In the genomic region with DNA sequence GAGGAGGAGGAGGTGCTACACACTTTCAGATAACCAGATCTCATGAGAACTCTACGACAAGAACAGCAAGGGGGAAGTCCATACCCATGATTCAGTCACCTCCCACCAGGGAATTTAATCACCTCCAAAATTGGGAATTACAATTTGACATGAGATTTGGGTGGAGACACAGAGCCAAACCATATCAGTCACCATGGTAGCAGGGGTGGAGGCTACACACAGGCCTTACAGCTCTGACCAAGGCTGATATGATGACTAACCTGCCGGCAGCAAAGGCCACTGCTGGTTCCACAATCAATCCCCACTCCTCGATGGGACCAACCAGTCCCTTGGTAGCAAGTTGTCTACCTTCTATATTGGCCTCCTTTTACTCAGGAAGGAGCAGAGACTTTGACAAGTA, we compare ENCODE assay signal across 22 cellular contexts. TPM values are rescaled to one million over a fixed set of nuclear protein-coding genes. Genes with fewer than 3 reads are reported as not detected.
A peak's percentile ranks its signal among the peaks of the same experiment; 100 is the strongest.
DNase-seq lines count a peak whose midpoint lies in the region; ATAC-seq and TF ChIP-seq lines count a peak whose summit lies in the region.
"Had no signal": no experiment of that assay in that cellular context is flagged by ENCODE, and none has a peak within 500 bp of the region (broad histone marks: within the 10 kb centered on the region; RNA-seq: fewer than 3 reads in every experiment).

No MANE protein-coding gene starts in this region.

- no peak for TF ChIP-seq CTCF in mucosa of descending colon (IDR thresholded peaks at IDR 0.05)

- no peak overlapping the region for H3K4me3 ChIP-seq in mucosa of descending colon
- H3K4me3 ChIP-seq: A549, GM23338 had no signal

- intact Hi-C loops in mucosa of descending colon (cut with DNase I, micrococcal nuclease) = no loop called here

- no peaks in the 10 kb centered on the region for H3K36me3 ChIP-seq in mucosa of descending colon (ENCODE audit: low read depth)
- H3K36me3 ChIP-seq: BE2C had no signal

- peak; percentile 52 for DNase-seq in Daoy (ENCODE audit: low read depth)
- DNase-seq in HT1080 (ENCODE audit: low read depth) = peak; percentile 26
- DNase-seq in astrocyte of the hippocampus (ENCODE audit: low read depth, low spot score) = peak; percentile 11
- DNase-seq in mucosa of descending colon = no peak
- no peak for DNase-seq in NCI-H128 (lab: John Stamatoyannopoulos, UW; ENCODE audit: unreplicated experiment)
- DNase-seq in hypothalamus (lab: John Stamatoyannopoulos, UW) = no peak
- no peak for DNase-seq in effector CD8-positive, alpha-beta T cell (lab: John Stamatoyannopoulos, UW)
- DNase-seq: BE2C, HCEC 1CT, Kasumi-1, MM.1S, NCI-H1092, NCI-H146, NCI-H2081, NCI-H2171, NCI-H345, NCI-H524, NCI-H774, SHP77 had no signal

- peaks cover 9% of the 10 kb centered on the region for H3K4me1 ChIP-seq in mucosa of descending colon (ENCODE audit: low read depth)
- H3K4me1 ChIP-seq: A549, BE2C had no signal

- H3K9me3 ChIP-seq in mucosa of descending colon = no peaks in the 10 kb centered on the region
- H3K9me3 ChIP-seq: A549, BE2C had no signal

- ATAC-seq in mucosa of descending colon (peak; percentile 51), GM19351 (IDR thresholded peaks at IDR 0.05; ENCODE audit: unreplicated experiment) (no peak)
- ATAC-seq: A549, GM23338 had no signal

RNA-seq across cellular contexts. Expression of gene RBM24, which starts 13.6 kb away (rescaled TPM):
- total RNA-seq in Daoy (2014; rRNA removed; shearing (Covaris generic)) = 7.9 and 12.5 TPM in 2 replicates
- total RNA-seq in HT1080 (2014; rRNA removed; shearing (Covaris generic)) = 0.13 and 0.77 TPM in 2 replicates
- polyA plus RNA-seq in HT1080 (2015; cell fraction: cytosol; rRNA removed) = 1.4 and 1.7 TPM in 2 replicates
- polyA plus RNA-seq in HT1080 (2015; cell fraction: nucleus; rRNA removed) = 0.83 and 2.1 TPM in 2 replicates
- total RNA-seq in mucosa of descending colon = 1 to 10 TPM; 2.6 to 8.3 (median 6.8) TPM

Comparison
In these comparisons a context has a peak if more than half of its experiments do, and no peak if none do; other contexts are left out.
1. DNase-seq: peak in Daoy (single experiment), HT1080 (single experiment) and astrocyte of the hippocampus (single experiment); none in mucosa of descending colon (0 of 3), NCI-H128 (single experiment), hypothalamus (0 of 51) and effector CD8-positive, alpha-beta T cell (single experiment).